ENCODE assay signal across 8 cellular contexts in genomic region chr5:103120607-103121200, GRCh38. TPM values are rescaled to one million over a fixed set of nuclear protein-coding genes. Genes with fewer than 3 reads are reported as not detected.
DNase-seq lines count a peak whose midpoint lies in the region; ATAC-seq, FAIRE-seq and TF ChIP-seq lines count a peak whose summit lies in the region.

No MANE protein-coding gene starts in this region.

- H3K4me3 ChIP-seq in MG63 (peak overlapping the region; percentile 92), astrocyte (ENCODE audit: insufficient read depth, low read depth, low read length) (peak overlapping the region; percentile 96), spleen (peak overlapping the region; percentile 76 to 86 (median 82))

- no peaks in the 10 kb centered on the region for H3K9me3 Mint-ChIP-seq in activated CD4-positive, alpha-beta T cell treated with anti-CD3 and anti-CD28 coated beads, Interleukin-2, amount 10 ng/mL, durations not matched to agents 24 days and 14 days
- H3K9me3 Mint-ChIP-seq in astrocyte (ENCODE audit: unreplicated experiment) = no peaks in the 10 kb centered on the region

- H3K27ac ChIP-seq in astrocyte (ENCODE audit: low read depth, low read length) (peak overlapping the region; percentile 97), spleen (peak overlapping the region; percentile 89 to 98 (median 96))

- no peak for ATAC-seq in GM19351 (IDR thresholded peaks at IDR 0.05; ENCODE audit: unreplicated experiment)

- peak overlapping the region; percentile 88 for H3K4me3 Mint-ChIP-seq in activated CD4-positive, alpha-beta T cell treated with anti-CD3 and anti-CD28 coated beads, Interleukin-2, amount 10 ng/mL, durations not matched to agents 24 days and 14 days
- peak overlapping the region; percentile 95 for H3K4me3 Mint-ChIP-seq in astrocyte (ENCODE audit: unreplicated experiment)

- no peaks in the 10 kb centered on the region; the same call in 1 of the 2 replicates for H3K36me3 ChIP-seq in MG63
- no peaks in the 10 kb centered on the region for H3K36me3 ChIP-seq in astrocyte (ENCODE audit: insufficient read depth, low read length)
- H3K36me3 ChIP-seq in spleen = no peaks in the 10 kb centered on the region

- H3K4me1 Mint-ChIP-seq in activated CD4-positive, alpha-beta T cell treated with anti-CD3 and anti-CD28 coated beads, Interleukin-2, amount 10 ng/mL, durations not matched to agents 24 days and 14 days = peaks cover 30% of the 10 kb centered on the region
- H3K4me1 Mint-ChIP-seq in astrocyte (ENCODE audit: low read depth, unreplicated experiment) = peaks cover 10% of the 10 kb centered on the region

- peak overlapping the region; percentile 97 for H3K27ac Mint-ChIP-seq in activated CD4-positive, alpha-beta T cell treated with anti-CD3 and anti-CD28 coated beads, Interleukin-2, amount 10 ng/mL, durations not matched to agents 24 days and 14 days
- H3K27ac Mint-ChIP-seq in astrocyte (ENCODE audit: unreplicated experiment) = peak overlapping the region; percentile 99

- FAIRE-seq in astrocyte (lab: Jason Lieb, UNC) = no peak

- WGBS in spleen, 5 donors = 2 to 3% (median 2%) methylated on average over 17 of the region's 17 CpGs

- H3K27me3 Mint-ChIP-seq in activated CD4-positive, alpha-beta T cell treated with anti-CD3 and anti-CD28 coated beads, Interleukin-2, amount 10 ng/mL, durations not matched to agents 24 days and 14 days = no peaks in the 10 kb centered on the region
- H3K27me3 Mint-ChIP-seq in astrocyte (ENCODE audit: low read depth, unreplicated experiment) = no peaks in the 10 kb centered on the region

- peak overlapping the region; percentile 87 for H3K4me2 ChIP-seq in astrocyte (ENCODE audit: low read length)

- H3K36me3 Mint-ChIP-seq in activated CD4-positive, alpha-beta T cell treated with anti-CD3 and anti-CD28 coated beads, Interleukin-2, amount 10 ng/mL, durations not matched to agents 24 days and 14 days (ENCODE audit: low read depth) = peaks cover 6% of the 10 kb centered on the region
- H3K36me3 Mint-ChIP-seq in astrocyte (ENCODE audit: low read depth, unreplicated experiment) = no peaks in the 10 kb centered on the region

- H3K79me2 ChIP-seq in astrocyte (ENCODE audit: insufficient read depth, low read length) = peaks cover 64% of the 10 kb centered on the region

- TF ChIP-seq CTCF in astrocyte (IDR thresholded peaks at IDR 0.05; ENCODE audit: insufficient read depth, low read depth, low read length) = no peak
- TF ChIP-seq CTCF in spleen (IDR thresholded peaks at IDR 0.05 in 8 of 11, conservative IDR thresholded peaks at IDR 0.05 in 3 of 11) = no peak

- peak overlapping the region; percentile 80 for H2AFZ ChIP-seq in astrocyte (ENCODE audit: low read depth, low read length)

- H4K20me1 ChIP-seq in astrocyte (ENCODE audit: insufficient read depth, low read length) = peaks cover 9% of the 10 kb centered on the region

- intact Hi-C loops in activated CD4-positive, alpha-beta T cell treated with anti-CD3 and anti-CD28 coated beads, Interleukin-2, amount 10 ng/mL, durations not matched to agents 24 days and 14 days (cut with micrococcal nuclease) = loop anchor here (1.0 to 5.0 kb wide), 7 partner anchors 10 to 364 kb away; partner anchors contain the start of gene MACIR
- intact Hi-C loops in spleen (cut with DNase I; ENCODE audit: low total_unique reads) = no loop called here

- peak overlapping the region; percentile 97 for H3K9ac ChIP-seq in astrocyte (ENCODE audit: low read length)

- H3K27me3 ChIP-seq in MG63 (no peaks in the 10 kb centered on the region), astrocyte (ENCODE audit: insufficient read depth, low read length) (no peaks in the 10 kb centered on the region), spleen (replicated peaks in 1 of 7) (no peaks in the 10 kb centered on the region)

- H3K9me3 ChIP-seq in MG63 = no peaks in the 10 kb centered on the region
- no peaks in the 10 kb centered on the region for H3K9me3 ChIP-seq in astrocyte (ENCODE audit: insufficient read depth, low read depth, low read length)
- H3K9me3 ChIP-seq in spleen = no peaks in the 10 kb centered on the region

- no peak for TF ChIP-seq POLR2A in spleen (IDR thresholded peaks at IDR 0.05)

- DNase-seq in activated CD4-positive, alpha-beta T cell treated with anti-CD3 and anti-CD28 coated beads, Interleukin-2, amount 10 ng/mL, durations not matched to agents 24 days and 14 days = peak; percentile 71
- DNase-seq in activated CD4-positive, alpha-beta T cell treated with anti-CD3 and anti-CD28 coated beads for 1 hour = no peak
- DNase-seq in MG63 (peak; percentile 8), astrocyte (ENCODE audit: low read depth) (peak; percentile 16), iPS-NIHi7 (ENCODE audit: extremely low spot score) (peak; percentile 26), spleen (no peak), NCI-H524 treated with DMSO at 0.1 percent for 48 hours (lab: John Stamatoyannopoulos, UW) (no peak)

- H3K4me1 ChIP-seq in astrocyte (ENCODE audit: insufficient read depth, low read length) = no peaks in the 10 kb centered on the region
- peaks cover 18 to 76% (median 42%) of the 10 kb centered on the region in 6 donors for H3K4me1 ChIP-seq in spleen

RNA-seq across cellular contexts. Expression of gene PPIP5K2, which starts 0.6 kb away (rescaled TPM):
- 46.2 and 46.3 TPM in 2 replicates for total RNA-seq in activated CD4-positive, alpha-beta T cell treated with anti-CD3 and anti-CD28 coated beads, Interleukin-2, amount 10 ng/mL, durations not matched to agents 24 days and 14 days
- total RNA-seq in MG63 (2014; rRNA removed; shearing (Covaris generic); ENCODE audit: low replicate concordance) = 42.0 and 69.0 TPM in 2 replicates
- total RNA-seq in astrocyte (59.7 and 67.7 TPM in 2 replicates), spleen (10 to 100 TPM; 53.3 to 79.8 (median 68.5) TPM)
- polyA plus RNA-seq in spleen = 10 to 100 TPM; 22.3 to 29.7 (median 23.8) TPM

RNA-seq across cellular contexts. Expression of gene GIN1, which starts 0.8 kb away (rescaled TPM):
- total RNA-seq in activated CD4-positive, alpha-beta T cell treated with anti-CD3 and anti-CD28 coated beads, Interleukin-2, amount 10 ng/mL, durations not matched to agents 24 days and 14 days = 7.5 and 12.1 TPM in 2 replicates
- total RNA-seq in MG63 (2014; rRNA removed; shearing (Covaris generic); ENCODE audit: low replicate concordance) = 8.8 and 30.7 TPM in 2 replicates
- total RNA-seq in astrocyte (5.1 and 5.4 TPM in 2 replicates), spleen (10 to 100 TPM in 1 of 7 donors, 1 to 10 TPM in 6; 6.8 to 13.2 (median 8.7) TPM)
- 1 to 10 TPM; 2.9 to 3.8 (median 3.2) TPM for polyA plus RNA-seq in spleen

Comparison
In these comparisons a context has a peak if more than half of its experiments do, and no peak if none do; other contexts are left out.
1. DNase-seq: peak in activated CD4-positive, alpha-beta T cell treated with anti-CD3 and anti-CD28 coated beads, Interleukin-2, amount 10 ng/mL, durations not matched to agents 24 days and 14 days (single experiment), MG63 (single experiment), astrocyte (single experiment) and iPS-NIHi7 (single experiment); none in activated CD4-positive, alpha-beta T cell treated with anti-CD3 and anti-CD28 coated beads for 1 hour (single experiment), spleen (single experiment) and NCI-H524 treated with DMSO at 0.1 percent for 48 hours (single experiment).
2. Peak in every context shown above with its lines, with median percentiles within 50 percentile points of each other: H3K4me3 ChIP-seq.